ENCODE assay signal across 8 cellular contexts in genomic region chrX:111445485-111445884, GRCh38. TPM values are rescaled to one million over a fixed set of nuclear protein-coding genes. Genes with fewer than 3 reads are reported as not detected.
DNase-seq lines count a peak whose midpoint lies in the region; ATAC-seq, FAIRE-seq and TF ChIP-seq lines count a peak whose summit lies in the region.

No MANE protein-coding gene starts in this region.

- intact Hi-C loops in kidney (cut with DNase I) = no loop called here

- no peaks in the 10 kb centered on the region for H3K4me1 Mint-ChIP-seq in activated naive CD4-positive, alpha-beta T cell treated with anti-CD3 and anti-CD28 coated beads, Interleukin-2, amount 10 ng/mL, durations not matched to agents 7 days and 5 days
- no peaks in the 10 kb centered on the region for H3K4me1 Mint-ChIP-seq in activated CD4-positive, alpha-beta T cell treated with anti-CD3 and anti-CD28 coated beads, Interleukin-2, amount 10 ng/mL, durations not matched to agents 7 days and 5 days

- DNase-seq in ELF-1 (ENCODE audit: low read depth, low spot score) = peak; percentile 38
- peak; percentile 50 for DNase-seq in H4 (ENCODE audit: low spot score)
- DNase-seq in NCI-H2107 treated with DMSO at 0.1 percent for 48 hours (lab: John Stamatoyannopoulos, UW; ENCODE audit: unreplicated experiment) = peak; percentile 80
- DNase-seq in amniotic stem cell (lab: John Stamatoyannopoulos, UW) = peak; percentile 34
- no peak for DNase-seq in kidney
- no peak for DNase-seq in activated naive CD4-positive, alpha-beta T cell treated with anti-CD3 and anti-CD28 coated beads, Interleukin-2, amount 10 ng/mL, durations not matched to agents 7 days and 5 days
- DNase-seq in activated CD4-positive, alpha-beta T cell treated with anti-CD3 and anti-CD28 coated beads, Interleukin-2, amount 10 ng/mL, durations not matched to agents 7 days and 5 days = no peak

- H3K4me3 Mint-ChIP-seq in activated naive CD4-positive, alpha-beta T cell treated with anti-CD3 and anti-CD28 coated beads, Interleukin-2, amount 10 ng/mL, durations not matched to agents 7 days and 5 days = no peak overlapping the region
- no peak overlapping the region for H3K4me3 Mint-ChIP-seq in activated CD4-positive, alpha-beta T cell treated with anti-CD3 and anti-CD28 coated beads, Interleukin-2, amount 10 ng/mL, durations not matched to agents 7 days and 5 days

- no peaks in the 10 kb centered on the region for H3K27me3 Mint-ChIP-seq in activated naive CD4-positive, alpha-beta T cell treated with anti-CD3 and anti-CD28 coated beads, Interleukin-2, amount 10 ng/mL, durations not matched to agents 7 days and 5 days
- H3K27me3 Mint-ChIP-seq in activated CD4-positive, alpha-beta T cell treated with anti-CD3 and anti-CD28 coated beads, Interleukin-2, amount 10 ng/mL, durations not matched to agents 7 days and 5 days = peaks cover 2% of the 10 kb centered on the region

- no peaks in the 10 kb centered on the region for H3K36me3 ChIP-seq in kidney (ENCODE audit: control insufficient read depth in 1 of 2, insufficient read depth in 2 of 2, low read length in 2 of 2)

- CTCF ChIA-PET in activated naive CD4-positive, alpha-beta T cell treated with anti-CD3 and anti-CD28 coated beads, Interleukin-2, amount 10 ng/mL, durations not matched to agents 7 days and 5 days (lab: Charles Lee) = interaction anchor here (1.7 kb wide), 1 partner anchor 277 kb away, joined by 7 read pairs; no protein-coding TSS in a partner anchor
- CTCF ChIA-PET in activated CD4-positive, alpha-beta T cell treated with anti-CD3 and anti-CD28 coated beads, Interleukin-2, amount 10 ng/mL, durations not matched to agents 7 days and 5 days (lab: Charles Lee) = no interaction called here

- no peaks in the 10 kb centered on the region for H3K9me3 Mint-ChIP-seq in activated naive CD4-positive, alpha-beta T cell treated with anti-CD3 and anti-CD28 coated beads, Interleukin-2, amount 10 ng/mL, durations not matched to agents 7 days and 5 days
- no peaks in the 10 kb centered on the region for H3K9me3 Mint-ChIP-seq in activated CD4-positive, alpha-beta T cell treated with anti-CD3 and anti-CD28 coated beads, Interleukin-2, amount 10 ng/mL, durations not matched to agents 7 days and 5 days

- ATAC-seq in GM19455 (IDR thresholded peaks at IDR 0.05; ENCODE audit: unreplicated experiment) = no peak

- H3K9ac ChIP-seq in kidney (ENCODE audit: low read length in 2 of 2) = no peak overlapping the region

- POLR2A ChIA-PET in activated CD4-positive, alpha-beta T cell treated with anti-CD3 and anti-CD28 coated beads, Interleukin-2, amount 10 ng/mL, durations not matched to agents 7 days and 5 days (lab: Charles Lee) = no interaction called here

- no peak overlapping the region for H3K27ac ChIP-seq in kidney (ENCODE audit: low read depth in 2 of 2, low read length in 2 of 2)

- no peak overlapping the region for H3K27ac Mint-ChIP-seq in activated naive CD4-positive, alpha-beta T cell treated with anti-CD3 and anti-CD28 coated beads, Interleukin-2, amount 10 ng/mL, durations not matched to agents 7 days and 5 days
- no peak overlapping the region for H3K27ac Mint-ChIP-seq in activated CD4-positive, alpha-beta T cell treated with anti-CD3 and anti-CD28 coated beads, Interleukin-2, amount 10 ng/mL, durations not matched to agents 7 days and 5 days

- FAIRE-seq in kidney (lab: Jason Lieb, UNC) = peak; percentile 99

- H3K4me3 ChIP-seq in kidney (ENCODE audit: low read length in 2 of 2) = no peak overlapping the region

- H3K9me3 ChIP-seq in kidney (ENCODE audit: control insufficient read depth in 1 of 2, low read length in 2 of 2) = no peaks in the 10 kb centered on the region

- no peaks in the 10 kb centered on the region for H3K4me1 ChIP-seq in kidney (ENCODE audit: control insufficient read depth in 1 of 2, insufficient read depth in 1 of 2, low read depth in 1 of 2, low read length in 2 of 2)

- peak; percentile 48 for TF ChIP-seq CTCF in kidney (IDR thresholded peaks at IDR 0.05; ENCODE audit: borderline replicate concordance, extremely low read depth, insufficient read depth)

- no peaks in the 10 kb centered on the region for H3K36me3 Mint-ChIP-seq in activated naive CD4-positive, alpha-beta T cell treated with anti-CD3 and anti-CD28 coated beads, Interleukin-2, amount 10 ng/mL, durations not matched to agents 7 days and 5 days
- no peaks in the 10 kb centered on the region for H3K36me3 Mint-ChIP-seq in activated CD4-positive, alpha-beta T cell treated with anti-CD3 and anti-CD28 coated beads, Interleukin-2, amount 10 ng/mL, durations not matched to agents 7 days and 5 days (ENCODE audit: low read depth)

RNA-seq across cellular contexts. Expression of gene DCX, which starts 33.5 kb away (rescaled TPM):
- 0.06 TPM in 1 of 2 replicates, not detected in the other for total RNA-seq in H4 (2014; rRNA removed; shearing (Covaris generic))
- 0.09 TPM for total RNA-seq in kidney
- not detected for polyA plus RNA-seq in kidney (ENCODE audit: insufficient read depth, low read depth, low replicate concordance)
- total RNA-seq in activated CD4-positive, alpha-beta T cell treated with anti-CD3 and anti-CD28 coated beads, Interleukin-2, amount 10 ng/mL, durations not matched to agents 7 days and 5 days = not detected

Comparison
In these comparisons a context has a peak if more than half of its experiments do, and no peak if none do; other contexts are left out.
1. DNase-seq: peak in ELF-1 (single experiment), H4 (single experiment), NCI-H2107 treated with DMSO at 0.1 percent for 48 hours (single experiment) and amniotic stem cell (single experiment); none in kidney (single experiment), activated naive CD4-positive, alpha-beta T cell treated with anti-CD3 and anti-CD28 coated beads, Interleukin-2, amount 10 ng/mL, durations not matched to agents 7 days and 5 days (single experiment) and activated CD4-positive, alpha-beta T cell treated with anti-CD3 and anti-CD28 coated beads, Interleukin-2, amount 10 ng/mL, durations not matched to agents 7 days and 5 days (single experiment).